Comparison of ENCODE assay signal across 8 cellular contexts in the genomic region with DNA sequence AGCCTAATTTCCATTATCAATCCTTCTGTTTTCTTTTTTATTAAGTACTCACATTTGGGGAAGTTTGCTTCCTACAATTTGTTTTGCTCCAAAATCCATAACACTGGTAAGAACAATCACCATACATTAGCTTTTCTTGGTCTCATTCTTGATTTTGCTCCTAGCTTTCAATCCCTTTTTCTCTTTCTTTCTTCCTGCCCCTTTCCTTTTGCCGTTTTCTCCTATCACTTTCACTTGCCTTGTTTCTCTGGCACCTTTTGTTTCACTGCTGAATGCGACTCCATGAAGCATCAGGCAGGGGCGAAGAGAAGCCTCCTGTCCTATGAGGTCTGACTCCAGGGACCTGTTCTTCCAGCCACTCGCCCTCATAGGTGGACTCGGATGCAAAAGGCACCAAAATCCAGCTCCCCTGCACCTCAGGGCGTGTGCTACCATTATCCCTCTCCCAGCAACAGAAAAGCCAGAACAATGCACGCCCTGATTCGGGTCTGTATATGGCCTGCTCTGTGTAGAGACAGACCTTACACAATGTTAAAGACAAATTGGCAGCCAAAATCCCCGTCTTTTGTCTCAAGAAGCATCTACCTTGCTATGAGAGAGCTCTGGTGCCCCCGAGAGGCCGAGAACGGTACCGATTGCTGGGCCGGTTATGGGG.
A peak's percentile ranks its signal among the peaks of the same experiment; 100 is the strongest.
DNase-seq lines count a peak whose midpoint lies in the region; ATAC-seq and TF ChIP-seq lines count a peak whose summit lies in the region.

No MANE protein-coding gene starts in this region.

- no peaks in the 10 kb centered on the region for H3K36me3 Mint-ChIP-seq in activated T-cell treated with anti-CD3 and anti-CD28 coated beads, Interleukin-2, amount 50 U/mL, for 24 hours (ENCODE audit: low read depth)

- no peaks in the 10 kb centered on the region for H3K4me1 Mint-ChIP-seq in activated T-cell treated with anti-CD3 and anti-CD28 coated beads, Interleukin-2, amount 50 U/mL, for 24 hours (ENCODE audit: low read depth)

- CTCF ChIA-PET in HEK293T (lab: Yijun Ruan, JAX), result interaction anchor here (1.5 to 2.1 kb wide), 2 partner anchors 708 to 709 kb away, joined by 5 to 10 read pairs; partner anchors contain the start of gene EPHB1

- peak; percentile 67 for ATAC-seq in esophagus mucosa
- no peak for ATAC-seq in GM19035 (IDR thresholded peaks at IDR 0.05; ENCODE audit: unreplicated experiment)

- DNase-seq in activated T-cell treated with anti-CD3 and anti-CD28 coated beads for 48 hours (ENCODE audit: low read depth) (peak; percentile 15), HEK293T (ENCODE audit: extremely low spot score) (peak; percentile 78), NCI-H1105 (lab: John Stamatoyannopoulos, UW) (peak; percentile 91), SKM-1 (lab: John Stamatoyannopoulos, UW; ENCODE audit: unreplicated experiment) (peak; percentile 41), middle frontal gyrus (ENCODE audit: extremely low spot score, low spot score) (peak; percentile 60)
- no peak for DNase-seq in activated T-cell treated with anti-CD3 and anti-CD28 coated beads, Interleukin-2, amount 50 U/mL, for 24 hours

- H3K27ac Mint-ChIP-seq in activated T-cell treated with anti-CD3 and anti-CD28 coated beads, Interleukin-2, amount 50 U/mL, for 24 hours, result no peak overlapping the region

- peaks cover 2% of the 10 kb centered on the region for H3K27me3 Mint-ChIP-seq in activated T-cell treated with anti-CD3 and anti-CD28 coated beads, Interleukin-2, amount 50 U/mL, for 24 hours

- POLR2A ChIA-PET in HEK293T (lab: Yijun Ruan, JAX), result no interaction called here

- H3K9me3 Mint-ChIP-seq in activated T-cell treated with anti-CD3 and anti-CD28 coated beads, Interleukin-2, amount 50 U/mL, for 24 hours, result no peaks in the 10 kb centered on the region

- H3K4me3 Mint-ChIP-seq in activated T-cell treated with anti-CD3 and anti-CD28 coated beads, Interleukin-2, amount 50 U/mL, for 24 hours, result no peak overlapping the region

TF ChIP-seq in HEK293T, 16 proteins besides CTCF, POLR2A, EP300 and RAD21:
- TF ChIP-seq ELF4 (IDR thresholded peaks at IDR 0.05), result no peak
- no peak for TF ChIP-seq SUZ12 (IDR thresholded peaks at IDR 0.05)
- TF ChIP-seq FOXA1 (IDR thresholded peaks at IDR 0.05), result no peak
- TF ChIP-seq TARDBP (IDR thresholded peaks at IDR 0.05), result no peak
- TF ChIP-seq CTBP1 (IDR thresholded peaks at IDR 0.05; ENCODE audit: borderline replicate concordance), result no peak
- no peak for TF ChIP-seq ZNF384 (IDR thresholded peaks at IDR 0.05)
- no peak for TF ChIP-seq FOXK2 (IDR thresholded peaks at IDR 0.05)
- no peak for TF ChIP-seq PKNOX1 (IDR thresholded peaks at IDR 0.05)
- TF ChIP-seq L3MBTL2 (conservative IDR thresholded peaks at IDR 0.05), result no peak
- TF ChIP-seq ARNT (IDR thresholded peaks at IDR 0.05), result no peak
- no peak for TF ChIP-seq FOXM1 (IDR thresholded peaks at IDR 0.05; ENCODE audit: borderline replicate concordance)
- TF ChIP-seq NFRKB (IDR thresholded peaks at IDR 0.05), result no peak
